21 cellular contexts compared by ENCODE assay signal in the genomic region with DNA sequence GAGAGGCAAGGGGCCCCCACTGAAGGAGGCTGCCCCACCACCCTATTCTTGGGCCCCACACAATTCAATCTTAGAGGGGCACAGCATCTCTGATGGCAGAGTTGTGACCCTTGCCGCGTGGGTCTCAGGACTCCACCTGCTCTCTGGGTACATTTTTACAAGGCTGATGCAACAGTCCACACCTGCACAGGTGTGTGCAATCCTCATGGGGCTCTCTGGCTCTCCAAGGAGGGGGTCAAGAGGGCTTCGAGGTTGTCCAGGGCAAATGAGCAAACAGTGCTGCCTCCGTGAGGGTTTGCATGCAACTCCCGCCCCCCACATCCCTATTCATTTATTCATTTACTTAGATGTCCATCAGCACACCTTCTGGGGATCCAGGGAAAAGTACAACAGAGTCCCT.
DNase-seq lines count a peak whose midpoint lies in the region; ATAC-seq and TF ChIP-seq lines count a peak whose summit lies in the region.
"Had no signal": no experiment of that assay in that cellular context is flagged by ENCODE, and none has a peak within 500 bp of the region (broad histone marks: within the 10 kb centered on the region; RNA-seq: fewer than 3 reads in every experiment).

No MANE protein-coding gene starts in this region.

- ATAC-seq in heart right ventricle (no peak), HG02973 (IDR thresholded peaks at IDR 0.05; ENCODE audit: unreplicated experiment) (no peak)

- H3K27ac ChIP-seq in neuronal stem cell (replicated peaks; ENCODE audit: low read length) (no peak overlapping the region), heart right ventricle (no peak overlapping the region)
- H3K27ac ChIP-seq: BLaER1 treated with 17β-estradiol and CSF1 and Interleukin-3, amounts not matched to agents 10 nM and 100 nM; HL-60; SJCRH30 had no signal

- H2AK5ac ChIP-seq in neuronal stem cell (ENCODE audit: low read depth, low read length), result no peak overlapping the region

- POLR2A ChIA-PET in Caco-2 (lab: Charles Lee), result no interaction called here

- no peaks in the 10 kb centered on the region for H3K9me3 ChIP-seq in Caco-2
- H3K9me3 ChIP-seq in neuronal stem cell (replicated peaks in 1 of 2; ENCODE audit: control insufficient read depth in 2 of 2, insufficient read depth in 1 of 2, low read depth in 1 of 2, low read length in 2 of 2), result no peaks in the 10 kb centered on the region
- H3K9me3 ChIP-seq in heart right ventricle, result no peaks in the 10 kb centered on the region
- H3K9me3 ChIP-seq: BLaER1 treated with 17β-estradiol and CSF1 and Interleukin-3, amounts not matched to agents 10 nM and 100 nM; SJCRH30 had no signal

- DNase-seq in Caco-2 (peak; percentile 31 to 52), DMS79 (lab: John Stamatoyannopoulos, UW) (peak; percentile 60), ecto neural progenitor cell (ENCODE audit: low spot score) (peak; percentile 29), neuronal stem cell (ENCODE audit: low spot score) (no peak), heart right ventricle (no peak), NCI-H187 treated with DMSO at 0.1 percent for 48 hours (lab: John Stamatoyannopoulos, UW) (no peak), DMS153 (lab: John Stamatoyannopoulos, UW) (no peak)
- DNase-seq: CD4-positive, alpha-beta memory T cell; DMS53; KBM-7; MM.1S; NCI-H1048; NCI-H1417 treated with DMSO at 0.1 percent for 48 hours; NCI-H2107; NCI-H2227 treated with DMSO at 0.1 percent for 48 hours; NCI-H524 treated with DMSO at 0.1 percent for 48 hours; NCI-H82; SJCRH30 had no signal

- no peak overlapping the region for H3K9ac ChIP-seq in neuronal stem cell (ENCODE audit: low read depth, low read length, poor library complexity)
- H3K9ac ChIP-seq: BLaER1 treated with 17β-estradiol and CSF1 and Interleukin-3, amounts not matched to agents 10 nM and 100 nM had no signal

- no peaks in the 10 kb centered on the region for H3K79me1 ChIP-seq in neuronal stem cell (ENCODE audit: low read depth, low read length)

- H2BK12ac ChIP-seq in neuronal stem cell (ENCODE audit: low read length), result no peak overlapping the region

- H3K4me2 ChIP-seq in neuronal stem cell (ENCODE audit: insufficient read depth, low read length, poor library complexity, severe bottlenecking), result no peak overlapping the region
- H3K4me2 ChIP-seq: BLaER1 treated with 17β-estradiol and CSF1 and Interleukin-3, amounts not matched to agents 10 nM and 100 nM had no signal

- H3K4me3 ChIP-seq in Caco-2 (ENCODE audit: low read depth, low read length), result no peak overlapping the region
- no peak overlapping the region for H3K4me3 ChIP-seq in neuronal stem cell (ENCODE audit: low read length in 2 of 2)
- no peak overlapping the region for H3K4me3 ChIP-seq in heart right ventricle
- H3K4me3 ChIP-seq: BLaER1 treated with 17β-estradiol and CSF1 and Interleukin-3, amounts not matched to agents 10 nM and 100 nM; SJCRH30 had no signal

- no peaks in the 10 kb centered on the region for H3K36me3 Mint-ChIP-seq in Caco-2 (ENCODE audit: insufficient read depth, unreplicated experiment)
- H3K36me3 Mint-ChIP-seq: CD4-positive, alpha-beta memory T cell had no signal

- H3K9me3 Mint-ChIP-seq in Caco-2 (ENCODE audit: unreplicated experiment), result no peaks in the 10 kb centered on the region
- H3K9me3 Mint-ChIP-seq: CD4-positive, alpha-beta memory T cell had no signal

- no peak overlapping the region for H3K4me3 Mint-ChIP-seq in Caco-2 (ENCODE audit: unreplicated experiment)
- H3K4me3 Mint-ChIP-seq: CD4-positive, alpha-beta memory T cell had no signal

- WGBS in neuronal stem cell (ENCODE audit: extremely low coverage in 2 of 2, insufficient read length in 2 of 2, insufficient replicate concordance in 1 of 2), 2 donors, result no CpG with 5 or more reads among the region's 5 CpGs
- WGBS in heart right ventricle, 2 donors, result 78 to 79% methylated on average over 5 of the region's 5 CpGs

- H4K91ac ChIP-seq in neuronal stem cell (ENCODE audit: low read depth, low read length, poor library complexity), result no peak overlapping the region

- no TSS peak for BruUV-seq in Caco-2 (replicated peaks; lab: Mats Ljungman, UMichigan)

- H3K4me1 ChIP-seq in Caco-2 (no peaks in the 10 kb centered on the region; the same call in 1 of the 2 replicates), neuronal stem cell (ENCODE audit: control insufficient read depth in 2 of 2, insufficient read depth in 1 of 2, low read depth in 1 of 2, low read length in 2 of 2) (peaks cover 0 to 5% of the 10 kb centered on the region in 2 donors), heart right ventricle (peaks cover 0 to 8% (median 0%) of the 10 kb centered on the region in 9 donors)

- H3K14ac ChIP-seq in neuronal stem cell (ENCODE audit: low read length), result no peak overlapping the region

- peaks cover 8% of the 10 kb centered on the region for H3K4me1 Mint-ChIP-seq in Caco-2 (ENCODE audit: low read depth, unreplicated experiment)
- H3K4me1 Mint-ChIP-seq: CD4-positive, alpha-beta memory T cell had no signal

- no peak overlapping the region for H2BK5ac ChIP-seq in neuronal stem cell (ENCODE audit: low read length)

- H3K23ac ChIP-seq in neuronal stem cell (ENCODE audit: low read depth, low read length, poor library complexity), result peak overlapping the region; percentile 25

- CTCF ChIA-PET in Caco-2 (lab: Charles Lee), result interaction anchor here (0.6 kb wide), 1 partner anchor 24 kb away, joined by 3 read pairs; no protein-coding TSS in a partner anchor

- no peak overlapping the region for H3K27ac Mint-ChIP-seq in Caco-2 (ENCODE audit: unreplicated experiment)
- H3K27ac Mint-ChIP-seq: CD4-positive, alpha-beta memory T cell had no signal

- H3K18ac ChIP-seq in neuronal stem cell (ENCODE audit: low read length), result no peak overlapping the region

- no peaks in the 10 kb centered on the region for H3K27me3 ChIP-seq in Caco-2 (replicated peaks; ENCODE audit: control insufficient read depth, insufficient read depth, low read length)
- H3K27me3 ChIP-seq in neuronal stem cell (ENCODE audit: control insufficient read depth in 3 of 3, insufficient read depth in 3 of 3, low read depth in 1 of 3, low read length in 3 of 3), result peaks cover 0 to 49% (median 0%) of the 10 kb centered on the region in 3 experiments
- peaks cover 0 to 74% (median 33%) of the 10 kb centered on the region in 7 donors for H3K27me3 ChIP-seq in heart right ventricle
- H3K27me3 ChIP-seq: BLaER1 treated with 17β-estradiol and CSF1 and Interleukin-3, amounts not matched to agents 10 nM and 100 nM had no signal

- no peak overlapping the region for H2AFZ ChIP-seq in neuronal stem cell (ENCODE audit: low read length)

- intact Hi-C loops in Caco-2 (cut with micrococcal nuclease; ENCODE audit: unreplicated experiment) (no loop called here), heart right ventricle (cut with DNase I) (no loop called here)

- H3K4ac ChIP-seq in neuronal stem cell (ENCODE audit: low read length), result no peak overlapping the region

- no peak overlapping the region for H4K8ac ChIP-seq in neuronal stem cell (ENCODE audit: low read depth, low read length)

- H2BK15ac ChIP-seq in neuronal stem cell (ENCODE audit: low read length), result no peak overlapping the region

- TF ChIP-seq CTCF in Caco-2 (IDR thresholded peaks at IDR 0.05; ENCODE audit: insufficient read depth in 1 of 2, low read depth in 1 of 2, low read length in 1 of 2, severe bottlenecking in 1 of 2, unreplicated experiment in 1 of 2) (no peak), heart right ventricle (IDR thresholded peaks at IDR 0.05) (no peak)

- no peaks in the 10 kb centered on the region for H3K27me3 Mint-ChIP-seq in Caco-2 (ENCODE audit: insufficient read depth, unreplicated experiment)

- H3K36me3 ChIP-seq in Caco-2 (ENCODE audit: control insufficient read depth, insufficient read depth, low read length) (no peaks in the 10 kb centered on the region), neuronal stem cell (replicated peaks in 1 of 2; ENCODE audit: control insufficient read depth in 2 of 2, insufficient read depth in 2 of 2, low read length in 2 of 2) (no peaks in the 10 kb centered on the region), heart right ventricle (no peaks in the 10 kb centered on the region)
- H3K36me3 ChIP-seq: BLaER1 treated with 17β-estradiol and CSF1 and Interleukin-3, amounts not matched to agents 10 nM and 100 nM; SJCRH30 had no signal

- H2BK120ac ChIP-seq in neuronal stem cell (ENCODE audit: low read depth, low read length), result no peak overlapping the region

Comparison
In these comparisons a context has a peak if more than half of its experiments do, and no peak if none do; other contexts are left out.
1. DNase-seq: peak in Caco-2 (2 of 2), DMS79 (single experiment) and ecto neural progenitor cell (single experiment); none in neuronal stem cell (single experiment), heart right ventricle (0 of 2), NCI-H187 treated with DMSO at 0.1 percent for 48 hours (single experiment) and DMS153 (single experiment).